20 cellular contexts compared by ENCODE assay signal in genomic region chr1:11523746-11524464, GRCh38. TPM values are rescaled to one million over a fixed set of nuclear protein-coding genes. Genes with fewer than 3 reads are reported as not detected.
DNase-seq lines count a peak whose midpoint lies in the region; ATAC-seq, FAIRE-seq and TF ChIP-seq lines count a peak whose summit lies in the region.
"Had no signal": no experiment of that assay in that cellular context is flagged by ENCODE, and none has a peak within 500 bp of the region (broad histone marks: within the 10 kb centered on the region; RNA-seq: fewer than 3 reads in every experiment).

No MANE protein-coding gene starts in this region.

- H3K4me1 ChIP-seq in RWPE2 (ENCODE audit: insufficient read depth, poor library complexity, severe bottlenecking): no peaks in the 10 kb centered on the region

- no peak overlapping the region for H3K27ac ChIP-seq in RWPE2 (ENCODE audit: poor library complexity, severe bottlenecking)
- H3K27ac ChIP-seq: BLaER1 treated with 17β-estradiol and CSF1 and Interleukin-3, amounts not matched to agents 10 nM and 100 nM had no signal

- H3K4me3 ChIP-seq in RWPE2 (ENCODE audit: severe bottlenecking): no peak overlapping the region
- H3K4me3 ChIP-seq: BLaER1 treated with 17β-estradiol and CSF1 and Interleukin-3, amounts not matched to agents 10 nM and 100 nM had no signal

- no peaks in the 10 kb centered on the region for H3K36me3 ChIP-seq in RWPE2 (ENCODE audit: low read depth)
- H3K36me3 ChIP-seq: BLaER1 treated with 17β-estradiol and CSF1 and Interleukin-3, amounts not matched to agents 10 nM and 100 nM had no signal

- TF ChIP-seq CTCF in CD14-positive monocyte (IDR thresholded peaks at IDR 0.05) (no peak), RWPE2 (IDR thresholded peaks at IDR 0.05; ENCODE audit: poor library complexity, severe bottlenecking) (no peak), omental fat pad (IDR thresholded peaks at IDR 0.05) (no peak)

- peaks cover 0 to 4% (median 1%) of the 10 kb centered on the region in 3 donors for H3K27me3 Mint-ChIP-seq in CD14-positive monocyte (ENCODE audit: low read depth in 3 of 3)
- H3K27me3 Mint-ChIP-seq: CD8-positive, alpha-beta memory T cell had no signal

- FAIRE-seq in H54 (lab: Jason Lieb, UNC): no peak
- FAIRE-seq: GM12891, H1 had no signal

- no peak for TF ChIP-seq POLR2A in H54 (IDR thresholded peaks at IDR 0.05; ENCODE audit: low read depth, low read length)

- H3K9me3 ChIP-seq in RWPE2 (ENCODE audit: severe bottlenecking): no peaks in the 10 kb centered on the region
- H3K9me3 ChIP-seq: BLaER1 treated with 17β-estradiol and CSF1 and Interleukin-3, amounts not matched to agents 10 nM and 100 nM had no signal

- no peak; the same call in 2 of the 3 replicates for ATAC-seq in RWPE2 (ENCODE audit: low read depth)
- ATAC-seq in omental fat pad (ENCODE audit: low FRiP score): no peak
- ATAC-seq: PC-3 had no signal

- no peak overlapping the region for H3K4me3 Mint-ChIP-seq in CD14-positive monocyte
- H3K4me3 Mint-ChIP-seq: CD8-positive, alpha-beta memory T cell had no signal

- H3K36me3 Mint-ChIP-seq in CD14-positive monocyte: no peaks in the 10 kb centered on the region
- H3K36me3 Mint-ChIP-seq: CD8-positive, alpha-beta memory T cell had no signal

- H3K27me3 ChIP-seq in RWPE2 (ENCODE audit: insufficient read depth, poor library complexity, severe bottlenecking): no peaks in the 10 kb centered on the region
- H3K27me3 ChIP-seq: BLaER1 treated with 17β-estradiol and CSF1 and Interleukin-3, amounts not matched to agents 10 nM and 100 nM had no signal

- H3K27ac Mint-ChIP-seq in CD14-positive monocyte: no peak overlapping the region

- H3K4me1 Mint-ChIP-seq in CD14-positive monocyte: no peaks in the 10 kb centered on the region
- H3K4me1 Mint-ChIP-seq: CD8-positive, alpha-beta memory T cell had no signal

- DNase-seq in CD14-positive monocyte (ENCODE audit: low spot score): peak; percentile 43
- peak; percentile 50 for DNase-seq in RWPE2 (ENCODE audit: low spot score)
- peak; percentile 4 for DNase-seq in iPS-NIHi11 (ENCODE audit: low spot score)
- DNase-seq in posterior vena cava (ENCODE audit: low spot score): peak; percentile 69
- DNase-seq in H54 (ENCODE audit: insufficient read length, low spot score): no peak
- DNase-seq in omental fat pad (ENCODE audit: low spot score): no peak
- DNase-seq in NK-92 (lab: John Stamatoyannopoulos, UW; ENCODE audit: unreplicated experiment): no peak
- DNase-seq: CD8-positive, alpha-beta memory T cell; DMS53; EL; NCI-H1417; NCI-H187 treated with DMSO at 0.1 percent for 48 hours; NCI-H2227 treated with DMSO at 0.1 percent for 48 hours; NCI-H524; PC-3; RPMI8226; SIG-M5 had no signal

- intact Hi-C loops in CD14-positive monocyte (cut with micrococcal nuclease) (no loop called here), posterior vena cava (cut with DNase I) (no loop called here)

- H3K9me3 Mint-ChIP-seq in CD14-positive monocyte: peaks cover 0 to 2% (median 0%) of the 10 kb centered on the region in 7 donors
- H3K9me3 Mint-ChIP-seq: CD8-positive, alpha-beta memory T cell had no signal

RNA-seq across cellular contexts. Expression of gene DISP3, which starts 45.0 kb away (rescaled TPM):
- not detected for polyA plus RNA-seq in CD14-positive monocyte
- total RNA-seq in posterior vena cava: not detected
- under 1 TPM in 1 of 4 donors, not detected in 3; 0.09 TPM for total RNA-seq in omental fat pad

Comparison
In these comparisons a context has a peak if more than half of its experiments do, and no peak if none do; other contexts are left out.
1. DNase-seq: peak in CD14-positive monocyte (single experiment), RWPE2 (single experiment), iPS-NIHi11 (single experiment) and posterior vena cava (single experiment); none in H54 (single experiment), omental fat pad (single experiment) and NK-92 (single experiment).